13 cellular contexts compared by ENCODE assay signal in genomic region chr22:19868773-19869471, GRCh38. TPM values are rescaled to one million over a fixed set of nuclear protein-coding genes. Genes with fewer than 3 reads are reported as not detected.
DNase-seq lines count a peak whose midpoint lies in the region; ATAC-seq and TF ChIP-seq lines count a peak whose summit lies in the region.
"Had no signal": no experiment of that assay in that cellular context is flagged by ENCODE, and none has a peak within 500 bp of the region (broad histone marks: within the 10 kb centered on the region; RNA-seq: fewer than 3 reads in every experiment).

No MANE protein-coding gene starts in this region.

- H4K20me1 ChIP-seq in osteoblast (ENCODE audit: insufficient read depth, low read length) = no peaks in the 10 kb centered on the region

- H3K4me3 ChIP-seq in BE2C (ENCODE audit: low read depth, low read length) = no peak overlapping the region
- H3K4me3 ChIP-seq in epithelial cell of esophagus (ENCODE audit: low read length) = no peak overlapping the region
- no peak overlapping the region for H3K4me3 ChIP-seq in osteoblast (ENCODE audit: insufficient read depth, low read length)
- H3K4me3 ChIP-seq: GM23248, skin epidermis had no signal

- peaks cover 11% of the 10 kb centered on the region for H3K4me1 ChIP-seq in BE2C
- peaks cover 5% of the 10 kb centered on the region for H3K4me1 ChIP-seq in osteoblast (ENCODE audit: insufficient read depth, low read length)

- ATAC-seq in HG03280 (IDR thresholded peaks at IDR 0.05; ENCODE audit: unreplicated experiment) (no peak), GM21737 (IDR thresholded peaks at IDR 0.05; ENCODE audit: unreplicated experiment) (no peak)
- ATAC-seq in activated CD4-positive, CD25-positive, alpha-beta regulatory T cell treated with anti-CD3 and anti-CD28 coated beads, Interleukin-2, amount 50 U/mL, for 24 hours = no peak

- H3K27me3 ChIP-seq in BE2C = no peaks in the 10 kb centered on the region
- no peaks in the 10 kb centered on the region for H3K27me3 ChIP-seq in osteoblast (ENCODE audit: insufficient read depth, low read length)

- H2AFZ ChIP-seq in osteoblast (ENCODE audit: low read length) = no peak overlapping the region
- H2AFZ ChIP-seq: GM23248 had no signal

- H3K9me3 ChIP-seq in BE2C = no peaks in the 10 kb centered on the region
- no peaks in the 10 kb centered on the region for H3K9me3 ChIP-seq in osteoblast (ENCODE audit: low read depth, low read length)

- H3K4me2 ChIP-seq in osteoblast (ENCODE audit: insufficient read depth, low read length) = no peak overlapping the region

- H3K27ac ChIP-seq in osteoblast (ENCODE audit: low read depth, low read length) = no peak overlapping the region
- H3K27ac ChIP-seq: GM23248 had no signal

- TF ChIP-seq CTCF in BE2C (IDR thresholded peaks at IDR 0.05; ENCODE audit: low read depth, low read length) = no peak
- no peak for TF ChIP-seq CTCF in epithelial cell of esophagus (IDR thresholded peaks at IDR 0.05; ENCODE audit: insufficient read depth, low read depth, low read length, missing control alignments)
- TF ChIP-seq CTCF in osteoblast (IDR thresholded peaks at IDR 0.05; ENCODE audit: extremely low read depth, low read depth, low read length) = no peak

- peak; percentile 6 for DNase-seq in BE2C
- DNase-seq in NCI-H526 (lab: John Stamatoyannopoulos, UW) = peak; percentile 70 to 78
- DNase-seq in epithelial cell of esophagus (ENCODE audit: low read depth) = peak; percentile 81
- peak; percentile 60 for DNase-seq in osteoblast (ENCODE audit: insufficient read length, low spot score, missing footprints)
- no peak for DNase-seq in NCI-H748 treated with DMSO at 0.1 percent for 48 hours (lab: John Stamatoyannopoulos, UW)
- DNase-seq: CD4-positive, CD25-positive, alpha-beta regulatory T cell; cerebellar nuclear complex; GM23248; NCI-H524 treated with DMSO at 0.1 percent for 48 hours had no signal

- H3K36me3 ChIP-seq in BE2C = no peaks in the 10 kb centered on the region
- no peaks in the 10 kb centered on the region for H3K36me3 ChIP-seq in osteoblast (ENCODE audit: insufficient read depth, low read length)

- no peaks in the 10 kb centered on the region for H3K79me2 ChIP-seq in osteoblast (ENCODE audit: insufficient read depth, low read length)

RNA-seq across cellular contexts. Expression of gene GNB1L, which starts 14.2 kb away (rescaled TPM):
- 3.2 TPM for polyA plus RNA-seq in BE2C (2012; ENCODE audit: insufficient read depth, insufficient read length, low read depth)
- 4.0 and 5.6 TPM in 2 replicates for total RNA-seq in osteoblast

RNA-seq across cellular contexts. Expression of gene RTL10, which starts 14.2 kb away (rescaled TPM):
- 49.7 TPM for polyA plus RNA-seq in BE2C (2012; ENCODE audit: insufficient read depth, insufficient read length, low read depth)
- 10.3 and 11.9 TPM in 2 replicates for total RNA-seq in osteoblast
